ENCODE assay signal across 1 cellular context in the genomic region with DNA sequence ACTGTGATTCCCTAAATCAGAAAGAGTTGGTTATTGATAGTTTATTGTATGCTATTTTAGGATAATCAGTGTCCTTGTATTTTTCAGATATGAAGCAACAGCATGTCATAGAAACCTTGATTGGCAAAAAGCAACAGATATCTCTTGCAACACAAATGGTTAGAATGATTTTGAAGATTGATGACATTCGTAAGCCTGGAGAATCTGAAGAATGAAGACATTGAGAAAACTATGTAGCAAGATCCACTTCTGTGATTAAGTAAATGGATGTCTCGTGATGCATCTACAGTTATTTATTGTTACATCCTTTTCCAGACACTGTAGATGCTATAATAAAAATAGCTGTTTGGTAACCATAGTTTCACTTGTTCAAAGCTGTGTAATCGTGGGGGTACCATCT.
TF ChIP-seq lines count a peak whose summit lies in the region.

No MANE protein-coding gene starts in this region.

TF ChIP-seq in GM12878, 131 proteins besides CTCF, POLR2A, EP300 and RAD21:
- TF ChIP-seq TCF12 (IDR thresholded peaks at IDR 0.05; ENCODE audit: low read depth, low read length), result no peak
- no peak for TF ChIP-seq SMC3 (IDR thresholded peaks at IDR 0.05; ENCODE audit: borderline replicate concordance, low read length)
- TF ChIP-seq, protein P1, sequence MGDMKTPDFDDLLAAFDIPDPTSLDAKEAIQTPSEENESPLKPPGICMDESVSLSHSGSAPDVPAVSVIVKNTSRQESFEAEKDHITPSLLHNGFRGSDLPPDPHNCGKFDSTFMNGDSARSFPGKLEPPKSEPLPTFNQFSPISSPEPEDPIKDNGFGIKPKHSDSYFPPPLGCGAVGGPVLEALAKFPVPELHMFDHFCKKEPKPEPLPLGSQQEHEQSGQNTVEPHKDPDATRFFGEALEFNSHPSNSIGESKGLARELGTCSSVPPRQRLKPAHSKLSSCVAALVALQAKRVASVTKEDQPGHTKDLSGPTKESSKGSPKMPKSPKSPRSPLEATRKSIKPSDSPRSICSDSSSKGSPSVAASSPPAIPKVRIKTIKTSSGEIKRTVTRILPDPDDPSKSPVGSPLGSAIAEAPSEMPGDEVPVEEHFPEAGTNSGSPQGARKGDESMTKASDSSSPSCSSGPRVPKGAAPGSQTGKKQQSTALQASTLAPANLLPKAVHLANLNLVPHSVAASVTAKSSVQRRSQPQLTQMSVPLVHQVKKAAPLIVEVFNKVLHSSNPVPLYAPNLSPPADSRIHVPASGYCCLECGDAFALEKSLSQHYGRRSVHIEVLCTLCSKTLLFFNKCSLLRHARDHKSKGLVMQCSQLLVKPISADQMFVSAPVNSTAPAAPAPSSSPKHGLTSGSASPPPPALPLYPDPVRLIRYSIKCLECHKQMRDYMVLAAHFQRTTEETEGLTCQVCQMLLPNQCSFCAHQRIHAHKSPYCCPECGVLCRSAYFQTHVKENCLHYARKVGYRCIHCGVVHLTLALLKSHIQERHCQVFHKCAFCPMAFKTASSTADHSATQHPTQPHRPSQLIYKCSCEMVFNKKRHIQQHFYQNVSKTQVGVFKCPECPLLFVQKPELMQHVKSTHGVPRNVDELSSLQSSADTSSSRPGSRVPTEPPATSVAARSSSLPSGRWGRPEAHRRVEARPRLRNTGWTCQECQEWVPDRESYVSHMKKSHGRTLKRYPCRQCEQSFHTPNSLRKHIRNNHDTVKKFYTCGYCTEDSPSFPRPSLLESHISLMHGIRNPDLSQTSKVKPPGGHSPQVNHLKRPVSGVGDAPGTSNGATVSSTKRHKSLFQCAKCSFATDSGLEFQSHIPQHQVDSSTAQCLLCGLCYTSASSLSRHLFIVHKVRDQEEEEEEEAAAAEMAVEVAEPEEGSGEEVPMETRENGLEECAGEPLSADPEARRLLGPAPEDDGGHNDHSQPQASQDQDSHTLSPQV (IDR thresholded peaks at IDR 0.05), result no peak
- no peak for TF ChIP-seq TARDBP (IDR thresholded peaks at IDR 0.05; ENCODE audit: borderline replicate concordance)
- TF ChIP-seq, protein P2, sequence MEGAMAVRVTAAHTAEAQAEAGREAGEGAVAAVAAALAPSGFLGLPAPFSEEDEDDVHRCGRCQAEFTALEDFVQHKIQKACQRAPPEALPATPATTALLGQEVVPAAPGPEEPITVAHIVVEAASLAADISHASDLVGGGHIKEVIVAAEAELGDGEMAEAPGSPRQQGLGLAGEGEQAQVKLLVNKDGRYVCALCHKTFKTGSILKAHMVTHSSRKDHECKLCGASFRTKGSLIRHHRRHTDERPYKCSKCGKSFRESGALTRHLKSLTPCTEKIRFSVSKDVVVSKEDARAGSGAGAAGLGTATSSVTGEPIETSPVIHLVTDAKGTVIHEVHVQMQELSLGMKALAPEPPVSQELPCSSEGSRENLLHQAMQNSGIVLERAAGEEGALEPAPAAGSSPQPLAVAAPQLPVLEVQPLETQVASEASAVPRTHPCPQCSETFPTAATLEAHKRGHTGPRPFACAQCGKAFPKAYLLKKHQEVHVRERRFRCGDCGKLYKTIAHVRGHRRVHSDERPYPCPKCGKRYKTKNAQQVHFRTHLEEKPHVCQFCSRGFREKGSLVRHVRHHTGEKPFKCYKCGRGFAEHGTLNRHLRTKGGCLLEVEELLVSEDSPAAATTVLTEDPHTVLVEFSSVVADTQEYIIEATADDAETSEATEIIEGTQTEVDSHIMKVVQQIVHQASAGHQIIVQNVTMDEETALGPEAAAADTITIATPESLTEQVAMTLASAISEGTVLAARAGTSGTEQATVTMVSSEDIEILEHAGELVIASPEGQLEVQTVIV (IDR thresholded peaks at IDR 0.05; ENCODE audit: borderline replicate concordance, partially characterized antibody), result no peak
- TF ChIP-seq ZNF217 (IDR thresholded peaks at IDR 0.05), result no peak
- TF ChIP-seq BRCA1 (IDR thresholded peaks at IDR 0.05; ENCODE audit: low read depth, low read length), result no peak
- TF ChIP-seq BHLHE40 (IDR thresholded peaks at IDR 0.05; ENCODE audit: borderline replicate concordance in 1 of 2, low read depth in 2 of 2, low read length in 1 of 2), result no peak
- TF ChIP-seq ATF7 (IDR thresholded peaks at IDR 0.05; ENCODE audit: low read depth), result no peak
- no peak for TF ChIP-seq CBFB (IDR thresholded peaks at IDR 0.05; ENCODE audit: low read depth)
- TF ChIP-seq LARP7 (IDR thresholded peaks at IDR 0.05), result no peak
- TF ChIP-seq BACH1 (IDR thresholded peaks at IDR 0.05; ENCODE audit: borderline replicate concordance), result no peak
- TF ChIP-seq CHD1 (IDR thresholded peaks at IDR 0.05; ENCODE audit: low read depth, low read length), result no peak
TF ChIP-seq in GM12878: peak in this region for 0.
